1 cellular context compared by ENCODE assay signal in the genomic region with DNA sequence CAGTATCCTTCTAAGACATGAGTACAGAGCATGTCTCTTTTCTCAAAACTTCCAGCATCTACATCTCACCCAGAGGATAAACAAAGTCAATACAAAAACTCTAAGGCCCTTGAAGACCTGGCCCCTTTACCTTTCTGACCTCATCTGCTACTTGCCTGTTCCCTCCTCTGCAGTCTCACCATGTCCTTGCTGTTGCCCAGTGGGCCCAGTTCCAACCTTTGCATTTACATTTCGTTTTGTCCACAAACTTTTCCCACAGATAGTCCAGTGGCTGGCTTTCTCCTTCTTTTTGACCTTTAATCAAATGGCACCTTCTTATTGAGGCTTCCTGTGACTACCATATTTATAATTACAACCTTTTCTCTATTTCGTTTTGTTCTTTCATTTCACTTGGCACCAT.
TF ChIP-seq lines count a peak whose summit lies in the region.

No MANE protein-coding gene starts in this region.

TF ChIP-seq in K562, 482 proteins besides CTCF, POLR2A, EP300 and RAD21:
- no peak for TF ChIP-seq SIN3B (IDR thresholded peaks at IDR 0.05; ENCODE audit: low read depth)
- no peak for TF ChIP-seq ESRRA (IDR thresholded peaks at IDR 0.05; ENCODE audit: borderline replicate concordance, low read depth)
- no peak for TF ChIP-seq HDAC1 (IDR thresholded peaks at IDR 0.05)
- no peak for TF ChIP-seq ZBTB2 (IDR thresholded peaks at IDR 0.05)
- TF ChIP-seq BACH1 (tag; IDR thresholded peaks at IDR 0.05) = no peak
- TF ChIP-seq ZMIZ1 (IDR thresholded peaks at IDR 0.05; ENCODE audit: low read depth in 2 of 2, low read length in 2 of 2) = no peak
- TF ChIP-seq FOS (IDR thresholded peaks at IDR 0.05; ENCODE audit: extremely low read depth, insufficient read length) = no peak
- no peak for TF ChIP-seq NR3C1 (CRISPR knock-in tag; IDR thresholded peaks at IDR 0.05)
- TF ChIP-seq MYBL2 (IDR thresholded peaks at IDR 0.05; ENCODE audit: low read depth) = no peak
- no peak for TF ChIP-seq MYBL2 (CRISPR knock-in tag; IDR thresholded peaks at IDR 0.05; ENCODE audit: borderline replicate concordance)
- TF ChIP-seq ZNF695 (CRISPR knock-in tag; IDR thresholded peaks at IDR 0.05) = no peak
- no peak for TF ChIP-seq TAL1 (IDR thresholded peaks at IDR 0.05)
- no peak for TF ChIP-seq KDM5B (IDR thresholded peaks at IDR 0.05; ENCODE audit: insufficient replicate concordance, low read depth, low read length)
- TF ChIP-seq E2F6 (IDR thresholded peaks at IDR 0.05; ENCODE audit: borderline replicate concordance in 1 of 2, extremely low read depth in 1 of 2, insufficient read depth in 1 of 2, insufficient read length in 1 of 2, low read depth in 1 of 2, low read length in 1 of 2, poor library complexity in 1 of 2, severe bottlenecking in 1 of 2) = no peak
- TF ChIP-seq, protein P1, sequence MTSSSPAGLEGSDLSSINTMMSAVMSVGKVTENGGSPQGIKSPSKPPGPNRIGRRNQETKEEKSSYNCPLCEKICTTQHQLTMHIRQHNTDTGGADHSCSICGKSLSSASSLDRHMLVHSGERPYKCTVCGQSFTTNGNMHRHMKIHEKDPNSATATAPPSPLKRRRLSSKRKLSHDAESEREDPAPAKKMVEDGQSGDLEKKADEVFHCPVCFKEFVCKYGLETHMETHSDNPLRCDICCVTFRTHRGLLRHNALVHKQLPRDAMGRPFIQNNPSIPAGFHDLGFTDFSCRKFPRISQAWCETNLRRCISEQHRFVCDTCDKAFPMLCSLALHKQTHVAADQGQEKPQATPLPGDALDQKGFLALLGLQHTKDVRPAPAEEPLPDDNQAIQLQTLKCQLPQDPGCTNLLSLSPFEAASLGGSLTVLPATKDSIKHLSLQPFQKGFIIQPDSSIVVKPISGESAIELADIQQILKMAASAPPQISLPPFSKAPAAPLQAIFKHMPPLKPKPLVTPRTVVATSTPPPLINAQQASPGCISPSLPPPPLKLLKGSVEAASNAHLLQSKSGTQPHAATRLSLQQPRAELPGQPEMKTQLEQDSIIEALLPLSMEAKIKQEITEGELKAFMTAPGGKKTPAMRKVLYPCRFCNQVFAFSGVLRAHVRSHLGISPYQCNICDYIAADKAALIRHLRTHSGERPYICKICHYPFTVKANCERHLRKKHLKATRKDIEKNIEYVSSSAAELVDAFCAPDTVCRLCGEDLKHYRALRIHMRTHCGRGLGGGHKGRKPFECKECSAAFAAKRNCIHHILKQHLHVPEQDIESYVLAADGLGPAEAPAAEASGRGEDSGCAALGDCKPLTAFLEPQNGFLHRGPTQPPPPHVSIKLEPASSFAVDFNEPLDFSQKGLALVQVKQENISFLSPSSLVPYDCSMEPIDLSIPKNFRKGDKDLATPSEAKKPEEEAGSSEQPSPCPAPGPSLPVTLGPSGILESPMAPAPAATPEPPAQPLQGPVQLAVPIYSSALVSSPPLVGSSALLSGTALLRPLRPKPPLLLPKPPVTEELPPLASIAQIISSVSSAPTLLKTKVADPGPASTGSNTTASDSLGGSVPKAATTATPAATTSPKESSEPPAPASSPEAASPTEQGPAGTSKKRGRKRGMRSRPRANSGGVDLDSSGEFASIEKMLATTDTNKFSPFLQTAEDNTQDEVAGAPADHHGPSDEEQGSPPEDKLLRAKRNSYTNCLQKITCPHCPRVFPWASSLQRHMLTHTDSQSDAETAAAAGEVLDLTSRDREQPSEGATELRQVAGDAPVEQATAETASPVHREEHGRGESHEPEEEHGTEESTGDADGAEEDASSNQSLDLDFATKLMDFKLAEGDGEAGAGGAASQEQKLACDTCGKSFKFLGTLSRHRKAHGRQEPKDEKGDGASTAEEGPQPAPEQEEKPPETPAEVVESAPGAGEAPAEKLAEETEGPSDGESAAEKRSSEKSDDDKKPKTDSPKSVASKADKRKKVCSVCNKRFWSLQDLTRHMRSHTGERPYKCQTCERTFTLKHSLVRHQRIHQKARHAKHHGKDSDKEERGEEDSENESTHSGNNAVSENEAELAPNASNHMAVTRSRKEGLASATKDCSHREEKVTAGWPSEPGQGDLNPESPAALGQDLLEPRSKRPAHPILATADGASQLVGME (CRISPR knock-in tag; IDR thresholded peaks at IDR 0.05) = no peak
- TF ChIP-seq, protein P2, sequence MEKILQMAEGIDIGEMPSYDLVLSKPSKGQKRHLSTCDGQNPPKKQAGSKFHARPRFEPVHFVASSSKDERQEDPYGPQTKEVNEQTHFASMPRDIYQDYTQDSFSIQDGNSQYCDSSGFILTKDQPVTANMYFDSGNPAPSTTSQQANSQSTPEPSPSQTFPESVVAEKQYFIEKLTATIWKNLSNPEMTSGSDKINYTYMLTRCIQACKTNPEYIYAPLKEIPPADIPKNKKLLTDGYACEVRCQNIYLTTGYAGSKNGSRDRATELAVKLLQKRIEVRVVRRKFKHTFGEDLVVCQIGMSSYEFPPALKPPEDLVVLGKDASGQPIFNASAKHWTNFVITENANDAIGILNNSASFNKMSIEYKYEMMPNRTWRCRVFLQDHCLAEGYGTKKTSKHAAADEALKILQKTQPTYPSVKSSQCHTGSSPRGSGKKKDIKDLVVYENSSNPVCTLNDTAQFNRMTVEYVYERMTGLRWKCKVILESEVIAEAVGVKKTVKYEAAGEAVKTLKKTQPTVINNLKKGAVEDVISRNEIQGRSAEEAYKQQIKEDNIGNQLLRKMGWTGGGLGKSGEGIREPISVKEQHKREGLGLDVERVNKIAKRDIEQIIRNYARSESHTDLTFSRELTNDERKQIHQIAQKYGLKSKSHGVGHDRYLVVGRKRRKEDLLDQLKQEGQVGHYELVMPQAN (IDR thresholded peaks at IDR 0.05; ENCODE audit: borderline replicate concordance) = no peak
- TF ChIP-seq ZNF518B (CRISPR knock-in tag; IDR thresholded peaks at IDR 0.05) = no peak
- TF ChIP-seq ZNF644 (tag; IDR thresholded peaks at IDR 0.05; ENCODE audit: low read depth) = no peak
TF ChIP-seq in K562: peak in this region for 0.
